1 cellular context compared by ENCODE assay signal in the genomic region with DNA sequence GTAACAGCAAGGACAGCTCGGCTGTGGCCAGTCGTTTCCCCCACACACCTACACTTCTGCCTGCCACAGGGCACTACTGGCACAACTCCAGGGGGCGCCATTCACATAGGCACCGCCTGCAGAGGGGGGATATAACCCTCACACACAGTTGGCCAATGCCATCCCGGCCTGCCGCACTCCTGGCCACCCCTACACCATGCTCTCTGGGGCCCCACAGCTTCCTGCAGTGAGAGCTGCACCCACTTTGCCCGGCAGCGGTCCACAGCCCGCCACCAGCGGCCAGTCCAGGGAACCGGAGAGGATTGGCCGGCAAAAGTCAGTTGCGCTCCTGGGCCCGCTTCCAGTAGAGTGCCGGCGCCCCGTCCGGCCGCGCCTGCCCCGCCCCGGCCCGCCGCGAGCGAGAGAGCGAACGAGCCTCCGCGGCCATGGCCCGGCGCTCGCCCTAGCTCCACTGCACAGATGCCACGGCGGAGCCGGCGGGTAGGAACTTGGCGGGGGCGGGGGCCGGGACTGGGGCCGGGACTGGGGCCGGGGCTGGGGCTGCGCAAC.
A peak's percentile ranks its signal among the peaks of the same experiment; 100 is the strongest.
TF ChIP-seq lines count a peak whose summit lies in the region.

No MANE protein-coding gene starts in this region.

TF ChIP-seq in HepG2, 621 proteins besides CTCF, POLR2A, EP300 and RAD21 (continued from another document and continues in another):
- TF ChIP-seq, protein P1, sequence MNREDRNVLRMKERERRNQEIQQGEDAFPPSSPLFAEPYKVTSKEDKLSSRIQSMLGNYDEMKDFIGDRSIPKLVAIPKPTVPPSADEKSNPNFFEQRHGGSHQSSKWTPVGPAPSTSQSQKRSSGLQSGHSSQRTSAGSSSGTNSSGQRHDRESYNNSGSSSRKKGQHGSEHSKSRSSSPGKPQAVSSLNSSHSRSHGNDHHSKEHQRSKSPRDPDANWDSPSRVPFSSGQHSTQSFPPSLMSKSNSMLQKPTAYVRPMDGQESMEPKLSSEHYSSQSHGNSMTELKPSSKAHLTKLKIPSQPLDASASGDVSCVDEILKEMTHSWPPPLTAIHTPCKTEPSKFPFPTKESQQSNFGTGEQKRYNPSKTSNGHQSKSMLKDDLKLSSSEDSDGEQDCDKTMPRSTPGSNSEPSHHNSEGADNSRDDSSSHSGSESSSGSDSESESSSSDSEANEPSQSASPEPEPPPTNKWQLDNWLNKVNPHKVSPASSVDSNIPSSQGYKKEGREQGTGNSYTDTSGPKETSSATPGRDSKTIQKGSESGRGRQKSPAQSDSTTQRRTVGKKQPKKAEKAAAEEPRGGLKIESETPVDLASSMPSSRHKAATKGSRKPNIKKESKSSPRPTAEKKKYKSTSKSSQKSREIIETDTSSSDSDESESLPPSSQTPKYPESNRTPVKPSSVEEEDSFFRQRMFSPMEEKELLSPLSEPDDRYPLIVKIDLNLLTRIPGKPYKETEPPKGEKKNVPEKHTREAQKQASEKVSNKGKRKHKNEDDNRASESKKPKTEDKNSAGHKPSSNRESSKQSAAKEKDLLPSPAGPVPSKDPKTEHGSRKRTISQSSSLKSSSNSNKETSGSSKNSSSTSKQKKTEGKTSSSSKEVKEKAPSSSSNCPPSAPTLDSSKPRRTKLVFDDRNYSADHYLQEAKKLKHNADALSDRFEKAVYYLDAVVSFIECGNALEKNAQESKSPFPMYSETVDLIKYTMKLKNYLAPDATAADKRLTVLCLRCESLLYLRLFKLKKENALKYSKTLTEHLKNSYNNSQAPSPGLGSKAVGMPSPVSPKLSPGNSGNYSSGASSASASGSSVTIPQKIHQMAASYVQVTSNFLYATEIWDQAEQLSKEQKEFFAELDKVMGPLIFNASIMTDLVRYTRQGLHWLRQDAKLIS (CRISPR knock-in tag; IDR thresholded peaks at IDR 0.05): no peak
- TF ChIP-seq MLLT10 (CRISPR knock-in tag; IDR thresholded peaks at IDR 0.05) (no peak), ZNF143 (CRISPR knock-in tag; IDR thresholded peaks at IDR 0.05) (no peak), GABPB1 (CRISPR knock-in tag; IDR thresholded peaks at IDR 0.05) (peak; percentile 61; the same call in 1 of the 2 replicates), ZNF510 (CRISPR knock-in tag; IDR thresholded peaks at IDR 0.05; ENCODE audit: low read depth) (no peak), ZNF652 (CRISPR knock-in tag; IDR thresholded peaks at IDR 0.05; ENCODE audit: borderline replicate concordance, low read depth) (no peak), ZFX (CRISPR knock-in tag; IDR thresholded peaks at IDR 0.05; ENCODE audit: low read depth) (no peak), HNRNPK (IDR thresholded peaks at IDR 0.05; ENCODE audit: low read depth, low read length, poor library complexity, severe bottlenecking) (no peak), ARNTL (CRISPR knock-in tag; IDR thresholded peaks at IDR 0.05) (no peak), NONO (IDR thresholded peaks at IDR 0.05) (no peak), NONO (CRISPR knock-in tag; conservative IDR thresholded peaks at IDR 0.05) (0 out of 2 replicates have a peak, but pooled peaks have one; percentile 16), ZNF124 (CRISPR knock-in tag; IDR thresholded peaks at IDR 0.05) (no peak), ZNF768 (CRISPR knock-in tag; IDR thresholded peaks at IDR 0.05) (no peak), ZNF333 (CRISPR knock-in tag; IDR thresholded peaks at IDR 0.05; ENCODE audit: borderline replicate concordance) (no peak), ARNT (IDR thresholded peaks at IDR 0.05) (no peak), ZSCAN25 (CRISPR knock-in tag; IDR thresholded peaks at IDR 0.05) (no peak), U2AF2 (IDR thresholded peaks at IDR 0.05; ENCODE audit: low read depth, low read length) (no peak), ZFY (CRISPR knock-in tag; IDR thresholded peaks at IDR 0.05) (peak; percentile 42; the same call in 1 of the 2 replicates), ZNF431 (CRISPR knock-in tag; IDR thresholded peaks at IDR 0.05; ENCODE audit: borderline replicate concordance, low read depth) (no peak), NRL (CRISPR knock-in tag; IDR thresholded peaks at IDR 0.05; ENCODE audit: borderline replicate concordance) (no peak), ZNF773 (CRISPR knock-in tag; IDR thresholded peaks at IDR 0.05; ENCODE audit: borderline replicate concordance) (no peak), POLR2G (IDR thresholded peaks at IDR 0.05; ENCODE audit: low read depth, low read length) (no peak), ZFP82 (CRISPR knock-in tag; IDR thresholded peaks at IDR 0.05; ENCODE audit: borderline replicate concordance) (no peak), MBNL3 (CRISPR knock-in tag; conservative IDR thresholded peaks at IDR 0.05) (no peak), ZNF670 (CRISPR knock-in tag; IDR thresholded peaks at IDR 0.05; ENCODE audit: borderline replicate concordance) (no peak), PHF8 (CRISPR knock-in tag; IDR thresholded peaks at IDR 0.05) (0 out of 2 replicates have a peak, but pooled peaks have one; percentile 35), FIP1L1 (IDR thresholded peaks at IDR 0.05; ENCODE audit: borderline replicate concordance, insufficient read depth, low read depth, low read length) (no peak), CBX1 (IDR thresholded peaks at IDR 0.05; ENCODE audit: low read depth) (peak; percentile 39), ZNF354B (CRISPR knock-in tag; IDR thresholded peaks at IDR 0.05) (no peak), ISX (CRISPR knock-in tag; conservative IDR thresholded peaks at IDR 0.05) (no peak), MAFG (CRISPR knock-in tag; IDR thresholded peaks at IDR 0.05) (no peak), PCBP2 (optimal IDR thresholded peaks at IDR 0.05; ENCODE audit: low read depth, low read length, poor library complexity, severe bottlenecking) (no peak), ZNF460 (CRISPR knock-in tag; IDR thresholded peaks at IDR 0.05; ENCODE audit: borderline replicate concordance) (no peak), HCFC1 (IDR thresholded peaks at IDR 0.05; ENCODE audit: low read depth, low read length) (no peak), ADNP (CRISPR knock-in tag; IDR thresholded peaks at IDR 0.05) (peak; percentile 92), SYNCRIP (IDR thresholded peaks at IDR 0.05; ENCODE audit: insufficient read depth, low read depth, low read length) (no peak), FOXO1 (CRISPR knock-in tag; IDR thresholded peaks at IDR 0.05) (no peak)
- TF ChIP-seq, protein P2, sequence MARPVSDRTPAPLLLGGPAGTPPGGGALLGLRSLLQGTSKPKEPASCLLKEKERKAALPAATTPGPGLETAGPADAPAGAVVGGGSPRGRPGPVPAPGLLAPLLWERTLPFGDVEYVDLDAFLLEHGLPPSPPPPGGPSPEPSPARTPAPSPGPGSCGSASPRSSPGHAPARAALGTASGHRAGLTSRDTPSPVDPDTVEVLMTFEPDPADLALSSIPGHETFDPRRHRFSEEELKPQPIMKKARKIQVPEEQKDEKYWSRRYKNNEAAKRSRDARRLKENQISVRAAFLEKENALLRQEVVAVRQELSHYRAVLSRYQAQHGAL (CRISPR knock-in tag; IDR thresholded peaks at IDR 0.05; ENCODE audit: not compliant biosample characterization): no peak
- TF ChIP-seq, protein P3, sequence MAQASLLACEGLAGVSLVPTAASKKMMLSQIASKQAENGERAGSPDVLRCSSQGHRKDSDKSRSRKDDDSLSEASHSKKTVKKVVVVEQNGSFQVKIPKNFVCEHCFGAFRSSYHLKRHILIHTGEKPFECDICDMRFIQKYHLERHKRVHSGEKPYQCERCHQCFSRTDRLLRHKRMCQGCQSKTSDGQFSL (CRISPR knock-in tag; IDR thresholded peaks at IDR 0.05): no peak
- TF ChIP-seq, protein P4, sequence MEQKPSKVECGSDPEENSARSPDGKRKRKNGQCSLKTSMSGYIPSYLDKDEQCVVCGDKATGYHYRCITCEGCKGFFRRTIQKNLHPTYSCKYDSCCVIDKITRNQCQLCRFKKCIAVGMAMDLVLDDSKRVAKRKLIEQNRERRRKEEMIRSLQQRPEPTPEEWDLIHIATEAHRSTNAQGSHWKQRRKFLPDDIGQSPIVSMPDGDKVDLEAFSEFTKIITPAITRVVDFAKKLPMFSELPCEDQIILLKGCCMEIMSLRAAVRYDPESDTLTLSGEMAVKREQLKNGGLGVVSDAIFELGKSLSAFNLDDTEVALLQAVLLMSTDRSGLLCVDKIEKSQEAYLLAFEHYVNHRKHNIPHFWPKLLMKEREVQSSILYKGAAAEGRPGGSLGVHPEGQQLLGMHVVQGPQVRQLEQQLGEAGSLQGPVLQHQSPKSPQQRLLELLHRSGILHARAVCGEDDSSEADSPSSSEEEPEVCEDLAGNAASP (CRISPR knock-in tag; IDR thresholded peaks at IDR 0.05; ENCODE audit: borderline replicate concordance): no peak
- TF ChIP-seq, protein P5, sequence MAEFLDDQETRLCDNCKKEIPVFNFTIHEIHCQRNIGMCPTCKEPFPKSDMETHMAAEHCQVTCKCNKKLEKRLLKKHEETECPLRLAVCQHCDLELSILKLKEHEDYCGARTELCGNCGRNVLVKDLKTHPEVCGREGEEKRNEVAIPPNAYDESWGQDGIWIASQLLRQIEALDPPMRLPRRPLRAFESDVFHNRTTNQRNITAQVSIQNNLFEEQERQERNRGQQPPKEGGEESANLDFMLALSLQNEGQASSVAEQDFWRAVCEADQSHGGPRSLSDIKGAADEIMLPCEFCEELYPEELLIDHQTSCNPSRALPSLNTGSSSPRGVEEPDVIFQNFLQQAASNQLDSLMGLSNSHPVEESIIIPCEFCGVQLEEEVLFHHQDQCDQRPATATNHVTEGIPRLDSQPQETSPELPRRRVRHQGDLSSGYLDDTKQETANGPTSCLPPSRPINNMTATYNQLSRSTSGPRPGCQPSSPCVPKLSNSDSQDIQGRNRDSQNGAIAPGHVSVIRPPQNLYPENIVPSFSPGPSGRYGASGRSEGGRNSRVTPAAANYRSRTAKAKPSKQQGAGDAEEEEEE (CRISPR knock-in tag; IDR thresholded peaks at IDR 0.05; ENCODE audit: borderline replicate concordance): no peak
- TF ChIP-seq, protein P6, sequence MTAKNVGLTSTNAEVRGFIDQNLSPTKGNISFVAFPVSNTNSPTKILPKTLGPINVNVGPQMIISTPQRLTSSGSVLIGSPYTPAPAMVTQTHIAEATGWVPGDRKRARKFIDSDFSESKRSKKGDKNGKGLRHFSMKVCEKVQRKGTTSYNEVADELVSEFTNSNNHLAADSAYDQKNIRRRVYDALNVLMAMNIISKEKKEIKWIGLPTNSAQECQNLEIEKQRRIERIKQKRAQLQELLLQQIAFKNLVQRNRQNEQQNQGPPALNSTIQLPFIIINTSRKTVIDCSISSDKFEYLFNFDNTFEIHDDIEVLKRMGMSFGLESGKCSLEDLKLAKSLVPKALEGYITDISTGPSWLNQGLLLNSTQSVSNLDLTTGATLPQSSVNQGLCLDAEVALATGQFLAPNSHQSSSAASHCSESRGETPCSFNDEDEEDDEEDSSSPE (CRISPR knock-in tag; IDR thresholded peaks at IDR 0.05): no peak
- TF ChIP-seq, protein P7, sequence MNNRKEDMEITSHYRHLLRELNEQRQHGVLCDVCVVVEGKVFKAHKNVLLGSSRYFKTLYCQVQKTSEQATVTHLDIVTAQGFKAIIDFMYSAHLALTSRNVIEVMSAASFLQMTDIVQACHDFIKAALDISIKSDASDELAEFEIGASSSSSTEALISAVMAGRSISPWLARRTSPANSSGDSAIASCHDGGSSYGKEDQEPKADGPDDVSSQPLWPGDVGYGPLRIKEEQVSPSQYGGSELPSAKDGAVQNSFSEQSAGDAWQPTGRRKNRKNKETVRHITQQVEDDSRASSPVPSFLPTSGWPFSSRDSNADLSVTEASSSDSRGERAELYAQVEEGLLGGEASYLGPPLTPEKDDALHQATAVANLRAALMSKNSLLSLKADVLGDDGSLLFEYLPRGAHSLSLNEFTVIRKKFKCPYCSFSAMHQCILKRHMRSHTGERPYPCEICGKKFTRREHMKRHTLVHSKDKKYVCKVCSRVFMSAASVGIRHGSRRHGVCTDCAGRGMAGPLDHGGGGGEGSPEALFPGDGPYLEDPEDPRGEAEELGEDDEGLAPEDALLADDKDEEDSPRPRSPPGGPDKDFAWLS (CRISPR knock-in tag; IDR thresholded peaks at IDR 0.05; ENCODE audit: borderline replicate concordance): no peak
- TF ChIP-seq, protein P8, sequence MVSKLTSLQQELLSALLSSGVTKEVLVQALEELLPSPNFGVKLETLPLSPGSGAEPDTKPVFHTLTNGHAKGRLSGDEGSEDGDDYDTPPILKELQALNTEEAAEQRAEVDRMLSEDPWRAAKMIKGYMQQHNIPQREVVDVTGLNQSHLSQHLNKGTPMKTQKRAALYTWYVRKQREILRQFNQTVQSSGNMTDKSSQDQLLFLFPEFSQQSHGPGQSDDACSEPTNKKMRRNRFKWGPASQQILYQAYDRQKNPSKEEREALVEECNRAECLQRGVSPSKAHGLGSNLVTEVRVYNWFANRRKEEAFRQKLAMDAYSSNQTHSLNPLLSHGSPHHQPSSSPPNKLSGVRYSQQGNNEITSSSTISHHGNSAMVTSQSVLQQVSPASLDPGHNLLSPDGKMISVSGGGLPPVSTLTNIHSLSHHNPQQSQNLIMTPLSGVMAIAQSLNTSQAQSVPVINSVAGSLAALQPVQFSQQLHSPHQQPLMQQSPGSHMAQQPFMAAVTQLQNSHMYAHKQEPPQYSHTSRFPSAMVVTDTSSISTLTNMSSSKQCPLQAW (CRISPR knock-in tag; IDR thresholded peaks at IDR 0.05): no peak
- TF ChIP-seq, protein P9, sequence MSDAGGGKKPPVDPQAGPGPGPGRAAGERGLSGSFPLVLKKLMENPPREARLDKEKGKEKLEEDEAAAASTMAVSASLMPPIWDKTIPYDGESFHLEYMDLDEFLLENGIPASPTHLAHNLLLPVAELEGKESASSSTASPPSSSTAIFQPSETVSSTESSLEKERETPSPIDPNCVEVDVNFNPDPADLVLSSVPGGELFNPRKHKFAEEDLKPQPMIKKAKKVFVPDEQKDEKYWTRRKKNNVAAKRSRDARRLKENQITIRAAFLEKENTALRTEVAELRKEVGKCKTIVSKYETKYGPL (CRISPR knock-in tag; IDR thresholded peaks at IDR 0.05): no peak
- TF ChIP-seq, protein P10, sequence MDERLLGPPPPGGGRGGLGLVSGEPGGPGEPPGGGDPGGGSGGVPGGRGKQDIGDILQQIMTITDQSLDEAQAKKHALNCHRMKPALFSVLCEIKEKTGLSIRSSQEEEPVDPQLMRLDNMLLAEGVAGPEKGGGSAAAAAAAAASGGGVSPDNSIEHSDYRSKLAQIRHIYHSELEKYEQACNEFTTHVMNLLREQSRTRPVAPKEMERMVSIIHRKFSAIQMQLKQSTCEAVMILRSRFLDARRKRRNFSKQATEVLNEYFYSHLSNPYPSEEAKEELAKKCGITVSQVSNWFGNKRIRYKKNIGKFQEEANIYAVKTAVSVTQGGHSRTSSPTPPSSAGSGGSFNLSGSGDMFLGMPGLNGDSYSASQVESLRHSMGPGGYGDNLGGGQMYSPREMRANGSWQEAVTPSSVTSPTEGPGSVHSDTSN (CRISPR knock-in tag; IDR thresholded peaks at IDR 0.05): no peak
- TF ChIP-seq, protein P11, sequence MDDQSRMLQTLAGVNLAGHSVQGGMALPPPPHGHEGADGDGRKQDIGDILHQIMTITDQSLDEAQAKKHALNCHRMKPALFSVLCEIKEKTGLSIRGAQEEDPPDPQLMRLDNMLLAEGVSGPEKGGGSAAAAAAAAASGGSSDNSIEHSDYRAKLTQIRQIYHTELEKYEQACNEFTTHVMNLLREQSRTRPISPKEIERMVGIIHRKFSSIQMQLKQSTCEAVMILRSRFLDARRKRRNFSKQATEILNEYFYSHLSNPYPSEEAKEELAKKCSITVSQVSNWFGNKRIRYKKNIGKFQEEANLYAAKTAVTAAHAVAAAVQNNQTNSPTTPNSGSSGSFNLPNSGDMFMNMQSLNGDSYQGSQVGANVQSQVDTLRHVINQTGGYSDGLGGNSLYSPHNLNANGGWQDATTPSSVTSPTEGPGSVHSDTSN (CRISPR knock-in tag; IDR thresholded peaks at IDR 0.05; ENCODE audit: borderline replicate concordance): no peak
